In genomic region chr15:86590461-86590860, GRCh38 we compare ENCODE assay signal across 27 cellular contexts.
"Had no signal": no experiment of that assay in that cellular context is flagged by ENCODE, and none has a peak within 500 bp of the region (broad histone marks: within the 10 kb centered on the region; RNA-seq: fewer than 3 reads in every experiment).

No MANE protein-coding gene starts in this region.

- H3K4me1 ChIP-seq: adrenal gland, body of pancreas, foreskin keratinocyte had no signal

- H3K4me3 Mint-ChIP-seq: activated CD4-positive, alpha-beta memory T cell treated with anti-CD3 and anti-CD28 coated beads, Interleukin-2, amount 10 ng/mL, durations not matched to agents 7 days and 5 days; activated CD4-positive, alpha-beta T cell treated with anti-CD3 and anti-CD28 coated beads, Interleukin-2, amount 10 ng/mL, durations not matched to agents 7 days and 5 days; activated naive CD4-positive, alpha-beta T cell treated with anti-CD3 and anti-CD28 coated beads for 36 hours; activated naive CD4-positive, alpha-beta T cell treated with anti-CD3 and anti-CD28 coated beads, Interleukin-2, amount 50 U/mL, for 24 hours; activated naive CD8-positive, alpha-beta T cell treated with anti-CD3 and anti-CD28 coated beads for 36 hours; activated naive CD8-positive, alpha-beta T cell treated with anti-CD3 and anti-CD28 coated beads, Interleukin-2, amount 50 U/mL, for 24 hours; activated T-helper 1 cell treated with anti-CD3 and anti-CD28 coated beads, Interleukin-12 subunit alpha, Interleukin-12 subunit beta, Interleukin-2, Interleukin-4 antibody, amounts not matched to agents 30 ng/mL and 10 ng/mL and 1 ng/mL, durations not matched to agents 14 hours and 24 hours and 36 hours; effector memory CD8-positive, alpha-beta T cell had no signal

- H3K27ac ChIP-seq: adrenal gland, body of pancreas, esophagus muscularis mucosa, foreskin keratinocyte, gastroesophageal sphincter had no signal

- H3K4me1 Mint-ChIP-seq: activated CD4-positive, alpha-beta memory T cell treated with anti-CD3 and anti-CD28 coated beads, Interleukin-2, amount 10 ng/mL, durations not matched to agents 7 days and 5 days; activated CD4-positive, alpha-beta T cell treated with anti-CD3 and anti-CD28 coated beads, Interleukin-2, amount 10 ng/mL, durations not matched to agents 7 days and 5 days; activated naive CD4-positive, alpha-beta T cell treated with anti-CD3 and anti-CD28 coated beads, Interleukin-2, amount 50 U/mL, for 24 hours; activated naive CD8-positive, alpha-beta T cell treated with anti-CD3 and anti-CD28 coated beads for 36 hours; activated naive CD8-positive, alpha-beta T cell treated with anti-CD3 and anti-CD28 coated beads, Interleukin-2, amount 50 U/mL, for 24 hours had no signal

- H3K36me3 ChIP-seq: adrenal gland, esophagus muscularis mucosa, gastroesophageal sphincter had no signal

- H3K27ac Mint-ChIP-seq: activated CD4-positive, alpha-beta memory T cell treated with anti-CD3 and anti-CD28 coated beads, Interleukin-2, amount 10 ng/mL, durations not matched to agents 7 days and 5 days; activated CD4-positive, alpha-beta T cell treated with anti-CD3 and anti-CD28 coated beads, Interleukin-2, amount 10 ng/mL, durations not matched to agents 7 days and 5 days; activated naive CD4-positive, alpha-beta T cell treated with anti-CD3 and anti-CD28 coated beads for 36 hours; activated naive CD4-positive, alpha-beta T cell treated with anti-CD3 and anti-CD28 coated beads, Interleukin-2, amount 50 U/mL, for 24 hours; activated naive CD8-positive, alpha-beta T cell treated with anti-CD3 and anti-CD28 coated beads for 36 hours; activated naive CD8-positive, alpha-beta T cell treated with anti-CD3 and anti-CD28 coated beads, Interleukin-2, amount 50 U/mL, for 24 hours; activated T-helper 1 cell treated with anti-CD3 and anti-CD28 coated beads, Interleukin-12 subunit alpha, Interleukin-12 subunit beta, Interleukin-2, Interleukin-4 antibody, amounts not matched to agents 30 ng/mL and 10 ng/mL and 1 ng/mL, durations not matched to agents 14 hours and 24 hours and 36 hours; activated T-helper 2 cell treated with anti-CD3 and anti-CD28 coated beads, Interferon-gamma antibody, Interleukin-2, Interleukin-4, amounts not matched to agents 10 μg/mL and 5 μg/mL and 100 μg/mL, durations not matched to agents 14 hours and 24 hours and 36 hours; effector memory CD8-positive, alpha-beta T cell had no signal

- H3K4me3 ChIP-seq: adrenal gland, body of pancreas, esophagus muscularis mucosa, gastroesophageal sphincter had no signal

- H3K27me3 Mint-ChIP-seq: activated CD4-positive, alpha-beta memory T cell treated with anti-CD3 and anti-CD28 coated beads, Interleukin-2, amount 10 ng/mL, durations not matched to agents 7 days and 5 days; activated CD4-positive, alpha-beta T cell treated with anti-CD3 and anti-CD28 coated beads, Interleukin-2, amount 10 ng/mL, durations not matched to agents 7 days and 5 days; activated naive CD4-positive, alpha-beta T cell treated with anti-CD3 and anti-CD28 coated beads, Interleukin-2, amount 50 U/mL, for 24 hours; activated naive CD8-positive, alpha-beta T cell treated with anti-CD3 and anti-CD28 coated beads for 36 hours; activated naive CD8-positive, alpha-beta T cell treated with anti-CD3 and anti-CD28 coated beads, Interleukin-2, amount 50 U/mL, for 24 hours; effector memory CD8-positive, alpha-beta T cell had no signal

- ATAC-seq: activated naive CD8-positive, alpha-beta T cell treated with anti-CD3 and anti-CD28 coated beads, Interleukin-2, amount 50 U/mL, for 24 hours; body of pancreas; effector memory CD8-positive, alpha-beta T cell; foreskin keratinocyte; gastroesophageal sphincter had no signal

- H3K9me3 ChIP-seq: adrenal gland, body of pancreas, esophagus muscularis mucosa, gastroesophageal sphincter had no signal

- DNase-seq: activated CD4-positive, alpha-beta memory T cell treated with anti-CD3 and anti-CD28 coated beads, Interleukin-2, amount 10 ng/mL, durations not matched to agents 7 days and 5 days; activated CD4-positive, alpha-beta T cell treated with anti-CD3 and anti-CD28 coated beads for 1 hour; activated CD4-positive, alpha-beta T cell treated with anti-CD3 and anti-CD28 coated beads for 4 hours; activated CD4-positive, alpha-beta T cell treated with anti-CD3 and anti-CD28 coated beads, Interleukin-2, amount 10 ng/mL, durations not matched to agents 7 days and 5 days; activated CD4-positive, alpha-beta T cell treated with anti-CD3 and anti-CD28 coated beads, Interleukin-2, amount 50 U/mL, for 4 hours; activated effector memory CD4-positive, alpha-beta T cell treated with anti-CD3 and anti-CD28 coated beads, Interleukin-2, amount 50 U/mL, for 16 hours; activated naive CD4-positive, alpha-beta T cell treated with anti-CD3 and anti-CD28 coated beads for 36 hours; activated naive CD8-positive, alpha-beta T cell treated with anti-CD3 and anti-CD28 coated beads for 36 hours; activated naive CD8-positive, alpha-beta T cell treated with anti-CD3 and anti-CD28 coated beads, Interleukin-2, amount 50 U/mL, for 24 hours; activated T-cell treated with anti-CD3 and anti-CD28 coated beads, Interleukin-2, amount 50 U/mL, for 48 hours; adrenal gland; amygdala; aorta; body of pancreas; caudate nucleus; cortex of kidney; dermis blood vessel endothelial cell; effector CD4-positive, alpha-beta T cell; effector memory CD8-positive, alpha-beta T cell; erythroblast; foreskin keratinocyte; T-helper 2 cell had no signal

- H3K27me3 ChIP-seq: adrenal gland, body of pancreas, esophagus muscularis mucosa, foreskin keratinocyte, gastroesophageal sphincter had no signal

- H3K36me3 Mint-ChIP-seq: activated naive CD4-positive, alpha-beta T cell treated with anti-CD3 and anti-CD28 coated beads, Interleukin-2, amount 50 U/mL, for 24 hours; activated naive CD8-positive, alpha-beta T cell treated with anti-CD3 and anti-CD28 coated beads for 36 hours had no signal

- H3K9me3 Mint-ChIP-seq: effector memory CD8-positive, alpha-beta T cell had no signal
